Comparison of ENCODE assay signal across 14 cellular contexts in genomic region chr10:60717852-60718251, GRCh38.
A peak's percentile ranks its signal among the peaks of the same experiment; 100 is the strongest.
DNase-seq lines count a peak whose midpoint lies in the region; ATAC-seq and TF ChIP-seq lines count a peak whose summit lies in the region.
"Had no signal": no experiment of that assay in that cellular context is flagged by ENCODE, and none has a peak within 500 bp of the region (broad histone marks: within the 10 kb centered on the region; RNA-seq: fewer than 3 reads in every experiment).

No MANE protein-coding gene starts in this region.

- H3K4me3 Mint-ChIP-seq in activated naive CD8-positive, alpha-beta T cell treated with anti-CD3 and anti-CD28 coated beads, Interleukin-2, amount 50 U/mL, for 24 hours: no peak overlapping the region

- peaks cover 2% of the 10 kb centered on the region for H3K27me3 Mint-ChIP-seq in activated naive CD8-positive, alpha-beta T cell treated with anti-CD3 and anti-CD28 coated beads, Interleukin-2, amount 50 U/mL, for 24 hours

- no peaks in the 10 kb centered on the region for H3K36me3 ChIP-seq in KMS-11 (ENCODE audit: insufficient read depth)
- H3K36me3 ChIP-seq: prostate gland, thoracic aorta had no signal

- no peaks in the 10 kb centered on the region for H4K20me1 ChIP-seq in KMS-11 (ENCODE audit: insufficient read depth)

- no peaks in the 10 kb centered on the region for H3K79me2 ChIP-seq in KMS-11 (ENCODE audit: insufficient read depth, low read depth)

- H3K9ac ChIP-seq in KMS-11: no peak overlapping the region

- H2AFZ ChIP-seq in KMS-11 (ENCODE audit: low read depth): 0 out of 2 replicates have a peak overlapping the region, but pooled peaks have one; percentile 21

- no peak overlapping the region for H3K27ac Mint-ChIP-seq in activated naive CD8-positive, alpha-beta T cell treated with anti-CD3 and anti-CD28 coated beads, Interleukin-2, amount 50 U/mL, for 24 hours

- no peaks in the 10 kb centered on the region for H3K27me3 ChIP-seq in KMS-11 (ENCODE audit: insufficient read depth, low read depth)

- no peaks in the 10 kb centered on the region for H3K36me3 Mint-ChIP-seq in activated naive CD8-positive, alpha-beta T cell treated with anti-CD3 and anti-CD28 coated beads, Interleukin-2, amount 50 U/mL, for 24 hours (ENCODE audit: low read depth)

- no peaks in the 10 kb centered on the region for H3K9me3 Mint-ChIP-seq in activated naive CD8-positive, alpha-beta T cell treated with anti-CD3 and anti-CD28 coated beads, Interleukin-2, amount 50 U/mL, for 24 hours

- peaks cover 42% of the 10 kb centered on the region for H3K4me1 ChIP-seq in KMS-11 (ENCODE audit: low read depth, poor library complexity, severe bottlenecking)
- H3K4me1 ChIP-seq: prostate gland had no signal

- TF ChIP-seq CTCF in GM12865 (IDR thresholded peaks at IDR 0.05; ENCODE audit: insufficient read depth, low read depth, low read length, missing control alignments) (no peak), KMS-11 (conservative IDR thresholded peaks at IDR 0.05; ENCODE audit: low read depth, low read length) (no peak)

- ATAC-seq in GM19395 (IDR thresholded peaks at IDR 0.05; ENCODE audit: unreplicated experiment) (peak; percentile 86), HG02798 (IDR thresholded peaks at IDR 0.05; ENCODE audit: poor library complexity, unreplicated experiment) (peak; percentile 84)
- ATAC-seq in activated naive CD8-positive, alpha-beta T cell treated with anti-CD3 and anti-CD28 coated beads, Interleukin-2, amount 50 U/mL, for 24 hours: no peak

- H3K4me3 ChIP-seq in GM12865 (ENCODE audit: low read depth, low read length) (no peak overlapping the region), KMS-11 (IDR thresholded peaks at IDR 0.05; ENCODE audit: insufficient read depth, low read depth, low read length) (no peak overlapping the region)
- H3K4me3 ChIP-seq: prostate gland, thoracic aorta had no signal

- DNase-seq in GM12865 (ENCODE audit: low read depth) (peak; percentile 35), C1 segment of cervical spinal cord (lab: John Stamatoyannopoulos, UW) (no peak), D341Med (ENCODE audit: low spot score) (no peak)
- no peak for DNase-seq in activated CD4-positive, alpha-beta T cell treated with anti-CD3 and anti-CD28 coated beads, Interleukin-2, amount 50 U/mL, for 1 hour
- DNase-seq in activated naive CD8-positive, alpha-beta T cell treated with anti-CD3 and anti-CD28 coated beads, Interleukin-2, amount 50 U/mL, for 24 hours: no peak
- DNase-seq: activated CD4-positive, CD25-positive, alpha-beta regulatory T cell; activated naive CD4-positive, alpha-beta T cell; mammary epithelial cell; NCI-H2107 had no signal

- peak overlapping the region; percentile 2; the same call in 1 of the 2 replicates for H3K4me2 ChIP-seq in KMS-11

- H3K27ac ChIP-seq in KMS-11: no peak overlapping the region
- H3K27ac ChIP-seq: prostate gland, thoracic aorta had no signal

- H3K4me1 Mint-ChIP-seq in activated naive CD8-positive, alpha-beta T cell treated with anti-CD3 and anti-CD28 coated beads, Interleukin-2, amount 50 U/mL, for 24 hours: no peaks in the 10 kb centered on the region
